13 cellular contexts compared by ENCODE assay signal in genomic region chr11:75346296-75346695, GRCh38. TPM values are rescaled to one million over a fixed set of nuclear protein-coding genes. Genes with fewer than 3 reads are reported as not detected.
A peak's percentile ranks its signal among the peaks of the same experiment; 100 is the strongest.
DNase-seq lines count a peak whose midpoint lies in the region; ATAC-seq lines count a peak whose summit lies in the region.
"Had no signal": no experiment of that assay in that cellular context is flagged by ENCODE, and none has a peak within 500 bp of the region (broad histone marks: within the 10 kb centered on the region; RNA-seq: fewer than 3 reads in every experiment).

No MANE protein-coding gene starts in this region.

- CTCF ChIA-PET in activated CD8-positive, alpha-beta T cell treated with anti-CD3 and anti-CD28 coated beads, Interleukin-2, amount 10 ng/mL, durations not matched to agents 7 days and 5 days (lab: Charles Lee) = interaction anchor here (1.9 to 2.2 kb wide), 2 partner anchors 38 to 71 kb away, joined by 4 to 7 read pairs; no protein-coding TSS in a partner anchor

- no peaks in the 10 kb centered on the region for H3K9me3 Mint-ChIP-seq in T-helper 2 cell treated with Interferon-gamma antibody and Interleukin-4, amounts not matched to agents 5 μg/mL and 100 μg/mL, for 36 hours
- H3K9me3 Mint-ChIP-seq in activated CD8-positive, alpha-beta T cell treated with anti-CD3 and anti-CD28 coated beads, Interleukin-2, amount 10 ng/mL, durations not matched to agents 7 days and 5 days (ENCODE audit: insufficient read depth) = no peaks in the 10 kb centered on the region
- H3K9me3 Mint-ChIP-seq in stimulated activated naive CD8-positive, alpha-beta T cell treated with anti-CD3 and anti-CD28 coated beads, Interleukin-15, amount 100 ng/mL, for 72 hours = no peaks in the 10 kb centered on the region

- H3K4me1 Mint-ChIP-seq in T-helper 2 cell treated with Interferon-gamma antibody and Interleukin-4, amounts not matched to agents 5 μg/mL and 100 μg/mL, for 36 hours (ENCODE audit: low read depth) = peaks cover 64% of the 10 kb centered on the region
- H3K4me1 Mint-ChIP-seq in activated CD8-positive, alpha-beta T cell treated with anti-CD3 and anti-CD28 coated beads, Interleukin-2, amount 10 ng/mL, durations not matched to agents 7 days and 5 days (ENCODE audit: low read depth) = peaks cover 98% of the 10 kb centered on the region
- H3K4me1 Mint-ChIP-seq in stimulated activated naive CD8-positive, alpha-beta T cell treated with anti-CD3 and anti-CD28 coated beads, Interleukin-15, amount 100 ng/mL, for 72 hours = peaks cover 98% of the 10 kb centered on the region

- H3K36me3 Mint-ChIP-seq in T-helper 2 cell treated with Interferon-gamma antibody and Interleukin-4, amounts not matched to agents 5 μg/mL and 100 μg/mL, for 36 hours (ENCODE audit: low read depth) = peaks cover 6% of the 10 kb centered on the region
- H3K36me3 Mint-ChIP-seq in activated CD8-positive, alpha-beta T cell treated with anti-CD3 and anti-CD28 coated beads, Interleukin-2, amount 10 ng/mL, durations not matched to agents 7 days and 5 days (ENCODE audit: low read depth) = peaks cover 32% of the 10 kb centered on the region

- H3K27ac ChIP-seq in layer of hippocampus (ENCODE audit: low read depth, low read length) = peak overlapping the region; percentile 71

- no peaks in the 10 kb centered on the region for H3K27me3 Mint-ChIP-seq in T-helper 2 cell treated with Interferon-gamma antibody and Interleukin-4, amounts not matched to agents 5 μg/mL and 100 μg/mL, for 36 hours (ENCODE audit: low read depth)
- H3K27me3 Mint-ChIP-seq in activated CD8-positive, alpha-beta T cell treated with anti-CD3 and anti-CD28 coated beads, Interleukin-2, amount 10 ng/mL, durations not matched to agents 7 days and 5 days (ENCODE audit: low read depth) = no peaks in the 10 kb centered on the region
- H3K27me3 Mint-ChIP-seq in stimulated activated naive CD8-positive, alpha-beta T cell treated with anti-CD3 and anti-CD28 coated beads, Interleukin-15, amount 100 ng/mL, for 72 hours = no peaks in the 10 kb centered on the region

- ATAC-seq in activated CD8-positive, alpha-beta T cell treated with anti-CD3 and anti-CD28 coated beads, Interleukin-2, amount 10 ng/mL, durations not matched to agents 7 days and 5 days = no peak
- no peak for ATAC-seq in stimulated activated naive CD8-positive, alpha-beta T cell treated with anti-CD3 and anti-CD28 coated beads, Interleukin-15, amount 100 ng/mL, for 72 hours
- ATAC-seq: heart right ventricle had no signal

- no peaks in the 10 kb centered on the region for H3K27me3 ChIP-seq in layer of hippocampus (ENCODE audit: control insufficient read depth, insufficient read depth, low read length)
- H3K27me3 ChIP-seq: adrenal gland, heart right ventricle had no signal

- no peak overlapping the region for H3K4me3 Mint-ChIP-seq in T-helper 2 cell treated with Interferon-gamma antibody and Interleukin-4, amounts not matched to agents 5 μg/mL and 100 μg/mL, for 36 hours
- H3K4me3 Mint-ChIP-seq in activated CD8-positive, alpha-beta T cell treated with anti-CD3 and anti-CD28 coated beads, Interleukin-2, amount 10 ng/mL, durations not matched to agents 7 days and 5 days = no peak overlapping the region
- H3K4me3 Mint-ChIP-seq in stimulated activated naive CD8-positive, alpha-beta T cell treated with anti-CD3 and anti-CD28 coated beads, Interleukin-15, amount 100 ng/mL, for 72 hours = peak overlapping the region; percentile 19 to 51

- POLR2A ChIA-PET in activated CD8-positive, alpha-beta T cell treated with anti-CD3 and anti-CD28 coated beads, Interleukin-2, amount 10 ng/mL, durations not matched to agents 7 days and 5 days (lab: Charles Lee) = no interaction called here

- no peak for DNase-seq in T-helper 2 cell treated with Interferon-gamma antibody and Interleukin-4, amounts not matched to agents 5 μg/mL and 100 μg/mL, for 36 hours (ENCODE audit: low spot score)
- no peak for DNase-seq in T-helper 2 cell
- DNase-seq in activated CD8-positive, alpha-beta T cell treated with anti-CD3 and anti-CD28 coated beads, Interleukin-2, amount 10 ng/mL, durations not matched to agents 7 days and 5 days = no peak
- no peak for DNase-seq in stimulated activated naive CD8-positive, alpha-beta T cell treated with anti-CD3 and anti-CD28 coated beads, Interleukin-15, amount 100 ng/mL, for 72 hours
- DNase-seq in activated gamma-delta T cell (lab: John Stamatoyannopoulos, UW) = no peak
- no peak for DNase-seq in SW480 (ENCODE audit: low spot score)
- DNase-seq in KG1 (lab: John Stamatoyannopoulos, UW) = no peak
- DNase-seq: activated CD4-positive, CD25-positive, alpha-beta regulatory T cell treated with anti-CD3 and anti-CD28 coated beads, Interleukin-2, amount 50 U/mL, for 72 hours; effector CD4-positive, alpha-beta T cell; NCI-H524 treated with DMSO at 0.1 percent for 48 hours had no signal

- H3K27ac Mint-ChIP-seq in T-helper 2 cell treated with Interferon-gamma antibody and Interleukin-4, amounts not matched to agents 5 μg/mL and 100 μg/mL, for 36 hours = peak overlapping the region; percentile 64
- peak overlapping the region; percentile 73 for H3K27ac Mint-ChIP-seq in activated CD8-positive, alpha-beta T cell treated with anti-CD3 and anti-CD28 coated beads, Interleukin-2, amount 10 ng/mL, durations not matched to agents 7 days and 5 days
- peak overlapping the region in 1 of 2 donors; percentile 88 for H3K27ac Mint-ChIP-seq in stimulated activated naive CD8-positive, alpha-beta T cell treated with anti-CD3 and anti-CD28 coated beads, Interleukin-15, amount 100 ng/mL, for 72 hours

RNA-seq across cellular contexts. Expression of gene ARRB1, which starts 5.2 kb away (rescaled TPM):
- 10 to 100 TPM; 69.4 to 82.6 TPM for total RNA-seq in activated CD8-positive, alpha-beta T cell treated with anti-CD3 and anti-CD28 coated beads, Interleukin-2, amount 10 ng/mL, durations not matched to agents 7 days and 5 days

RNA-seq across cellular contexts. Expression of gene RPS3, which starts 53.0 kb away (rescaled TPM):
- 1,000 to 10,000 TPM; 2,820 to 2,871 TPM for total RNA-seq in activated CD8-positive, alpha-beta T cell treated with anti-CD3 and anti-CD28 coated beads, Interleukin-2, amount 10 ng/mL, durations not matched to agents 7 days and 5 days

Comparison
In these comparisons a context has a peak if more than half of its experiments do, and no peak if none do; other contexts are left out.
1. H3K4me3 Mint-ChIP-seq: peak in stimulated activated naive CD8-positive, alpha-beta T cell treated with anti-CD3 and anti-CD28 coated beads, Interleukin-15, amount 100 ng/mL, for 72 hours (2 of 2); none in T-helper 2 cell treated with Interferon-gamma antibody and Interleukin-4, amounts not matched to agents 5 μg/mL and 100 μg/mL, for 36 hours (single experiment) and activated CD8-positive, alpha-beta T cell treated with anti-CD3 and anti-CD28 coated beads, Interleukin-2, amount 10 ng/mL, durations not matched to agents 7 days and 5 days (single experiment).